Comparison of ENCODE assay signal across 1 cellular context in the genomic region with DNA sequence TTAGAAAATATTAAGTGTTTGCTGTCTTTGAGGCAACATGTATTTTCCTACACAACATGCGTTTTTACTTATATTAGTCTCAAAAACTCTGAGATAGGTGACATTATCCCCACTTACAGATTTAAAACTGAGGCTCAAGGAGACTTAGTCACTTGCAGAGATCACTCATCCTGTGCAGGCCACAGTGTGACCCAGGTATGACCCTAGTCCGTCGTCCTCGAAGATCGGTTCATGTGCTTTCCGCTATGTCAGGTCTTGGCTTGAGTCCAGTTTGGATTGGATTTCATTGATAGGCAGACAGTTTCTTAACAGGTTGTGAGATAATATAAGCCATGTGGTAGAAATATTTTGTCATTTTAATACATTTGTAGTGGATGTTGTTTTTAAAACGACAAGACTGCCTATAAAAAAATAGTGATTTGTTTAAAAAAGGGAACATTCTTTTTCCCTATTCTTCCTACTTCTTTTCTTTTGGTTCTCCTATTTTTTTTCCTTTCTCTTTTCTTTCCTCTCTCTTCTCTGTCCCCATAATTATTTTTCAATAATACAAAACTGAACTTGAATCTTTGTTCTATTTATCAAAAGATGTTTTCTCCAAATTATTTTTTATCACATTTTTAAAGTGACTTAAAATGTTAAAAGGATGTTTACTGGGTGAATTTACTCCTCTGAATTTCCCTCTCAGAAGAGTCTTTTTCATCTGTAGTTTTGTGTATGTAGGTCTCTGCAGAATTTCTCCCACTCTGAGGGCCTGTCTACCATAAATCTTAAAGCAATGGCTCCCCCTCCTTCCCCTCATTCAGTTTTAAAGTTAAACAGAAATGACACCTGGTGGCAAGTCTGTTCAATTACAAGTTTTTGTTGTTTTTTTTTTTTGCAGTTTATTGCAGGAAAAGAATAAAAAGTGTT.
TF ChIP-seq lines count a peak whose summit lies in the region.

No MANE protein-coding gene starts in this region.

TF ChIP-seq in HepG2, 621 proteins besides CTCF, POLR2A, EP300 and RAD21 (continued from another document):
- no peak for TF ChIP-seq YEATS4 (CRISPR knock-in tag; IDR thresholded peaks at IDR 0.05; ENCODE audit: borderline replicate concordance)
